ENCODE assay signal across 8 cellular contexts in genomic region chr2:186485576-186485870, GRCh38. TPM values are rescaled to one million over a fixed set of nuclear protein-coding genes. Genes with fewer than 3 reads are reported as not detected.
DNase-seq lines count a peak whose midpoint lies in the region; ATAC-seq and TF ChIP-seq lines count a peak whose summit lies in the region.

No MANE protein-coding gene starts in this region.

- H3K27ac ChIP-seq in C4-2B, result peak overlapping the region; percentile 96
- H3K27ac ChIP-seq in HUES64 (ENCODE audit: low read depth, low read length), result peak overlapping the region; percentile 96

- peak overlapping the region; percentile 99 for H3K4me3 Mint-ChIP-seq in chondrocyte (ENCODE audit: unreplicated experiment)
- H3K4me3 Mint-ChIP-seq in natural killer cell, result peak overlapping the region; percentile 99

- H3K36me3 Mint-ChIP-seq in chondrocyte (ENCODE audit: low read depth) (no peaks in the 10 kb centered on the region), natural killer cell (no peaks in the 10 kb centered on the region)

- H3K9me3 Mint-ChIP-seq in chondrocyte (ENCODE audit: low read depth), result no peaks in the 10 kb centered on the region
- no peaks in the 10 kb centered on the region for H3K9me3 Mint-ChIP-seq in natural killer cell

- peak overlapping the region; percentile 92 for H3K4me3 ChIP-seq in HUES64 (ENCODE audit: low read length)

- DNase-seq in chondrocyte (ENCODE audit: low spot score) (no peak), natural killer cell (no peak), glomerular visceral epithelial cell (ENCODE audit: extremely low spot score) (no peak)
- no peak for DNase-seq in stimulated activated CD4-positive, alpha-beta T cell treated with anti-CD3 and anti-CD28 coated beads, Interleukin-12 subunit alpha, Interleukin-12 subunit beta, amount 100 ng/mL, for 4 hours

- H3K27me3 ChIP-seq in HUES64 (ENCODE audit: insufficient read depth, low read length), result no peaks in the 10 kb centered on the region

- intact Hi-C loops in natural killer cell (cut with micrococcal nuclease), result no loop called here

- ATAC-seq in natural killer cell, result no peak
- ATAC-seq in GM18873 (IDR thresholded peaks at IDR 0.05; ENCODE audit: low FRiP score, unreplicated experiment), result no peak
- ATAC-seq in GM18858 (IDR thresholded peaks at IDR 0.05; ENCODE audit: unreplicated experiment), result no peak

- H3K27me3 Mint-ChIP-seq in chondrocyte (ENCODE audit: low read depth) (no peaks in the 10 kb centered on the region), natural killer cell (ENCODE audit: low read depth in 2 of 2) (no peaks in the 10 kb centered on the region)

- H3K4me1 ChIP-seq in HUES64 (ENCODE audit: insufficient read depth, low read length), result peaks cover 20% of the 10 kb centered on the region; the same call in 1 of the 2 replicates

- 0 out of 2 replicates have a peak, but pooled peaks cover 3% of the 10 kb centered on the region for H3K36me3 ChIP-seq in HUES64 (ENCODE audit: insufficient read depth, low read length)

- H3K4me1 Mint-ChIP-seq in chondrocyte (ENCODE audit: low read depth) (peaks cover 39% of the 10 kb centered on the region), natural killer cell (peaks cover 49 to 52% of the 10 kb centered on the region in 2 donors)

- H3K9me3 ChIP-seq in HUES64 (ENCODE audit: insufficient read depth, low read depth, low read length), result no peaks in the 10 kb centered on the region

- TF ChIP-seq CTCF in C4-2B (conservative IDR thresholded peaks at IDR 0.05) (no peak), chondrocyte (IDR thresholded peaks at IDR 0.05) (no peak), natural killer cell (IDR thresholded peaks at IDR 0.05) (no peak)

- peak overlapping the region; percentile 99 for H3K27ac Mint-ChIP-seq in chondrocyte (ENCODE audit: unreplicated experiment)
- H3K27ac Mint-ChIP-seq in natural killer cell, result peak overlapping the region; percentile 97 to 98

- 3% methylated on average over 10 of the region's 10 CpGs for WGBS in HUES64

- H3K9ac ChIP-seq in HUES64 (ENCODE audit: low read depth, low read length), result peak overlapping the region; percentile 91

RNA-seq across cellular contexts. Expression of gene ZC3H15, which starts 0.5 kb away (rescaled TPM):
- 81.4 TPM for polyA plus RNA-seq in HUES64 (2013, experiment 1 of 2)
- polyA plus RNA-seq in HUES64 (2013, experiment 2 of 2), result 78.7 TPM
- total RNA-seq in chondrocyte (43.0 to 48.7 TPM (median 46.4 TPM) in 3 replicates), natural killer cell (100 to 1,000 TPM in 2 of 3 donors, 10 to 100 TPM in 1; 92.5 to 115 (median 106) TPM)
